In the genomic region with DNA sequence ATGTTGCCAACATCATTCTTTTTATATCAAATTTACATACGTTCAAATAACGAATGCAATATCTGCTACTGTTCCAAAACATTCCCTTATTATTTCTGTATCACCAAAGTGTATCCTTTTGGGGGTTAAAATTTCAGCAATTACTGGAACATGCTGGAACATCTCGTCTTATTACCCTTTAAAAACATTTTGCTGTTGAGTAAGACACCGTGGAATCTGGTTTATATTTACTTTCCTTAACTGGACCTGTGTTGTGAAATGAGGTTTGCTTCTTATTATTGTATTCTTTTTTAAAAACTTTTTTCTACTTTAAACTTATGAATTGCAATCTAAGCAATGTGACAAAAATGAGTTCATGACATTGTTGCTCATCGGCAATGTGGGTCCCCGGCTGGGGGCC, we compare ENCODE assay signal across 31 cellular contexts.
"Had no signal": no experiment of that assay in that cellular context is flagged by ENCODE, and none has a peak within 500 bp of the region (broad histone marks: within the 10 kb centered on the region; RNA-seq: fewer than 3 reads in every experiment).

No MANE protein-coding gene starts in this region.

- H3K9me3 Mint-ChIP-seq: activated CD4-positive, alpha-beta memory T cell treated with anti-CD3 and anti-CD28 coated beads for 36 hours; activated naive CD4-positive, alpha-beta T cell treated with anti-CD3 and anti-CD28 coated beads, Interleukin-2, amount 50 U/mL, for 24 hours; activated naive CD8-positive, alpha-beta T cell treated with anti-CD3 and anti-CD28 coated beads, Interleukin-2, amount 50 U/mL, for 24 hours; activated T-helper 17 cell treated with anti-CD3 and anti-CD28 coated beads, Interleukin-2, amount 50 U/mL, for 72 hours; dendritic cell treated with granulocyte-macrophage colony-stimulating factor and Interleukin-4, amounts not matched to agents 40 ng/mL and 50 ng/mL, for 4 days; natural killer cell; neural progenitor cell; type B pancreatic cell had no signal

- H3K9me3 ChIP-seq: body of pancreas, esophagus muscularis mucosa, heart left ventricle, psoas muscle, right atrium auricular region, uterus had no signal

- ATAC-seq: activated naive CD8-positive, alpha-beta T cell treated with anti-CD3 and anti-CD28 coated beads, Interleukin-2, amount 50 U/mL, for 24 hours; activated T-helper 17 cell treated with anti-CD3 and anti-CD28 coated beads, Interleukin-2, amount 50 U/mL, for 72 hours; body of pancreas; heart left ventricle; natural killer cell had no signal

- H3K27ac Mint-ChIP-seq: activated CD4-positive, alpha-beta memory T cell treated with anti-CD3 and anti-CD28 coated beads for 36 hours; activated naive CD4-positive, alpha-beta T cell treated with anti-CD3 and anti-CD28 coated beads, Interleukin-2, amount 50 U/mL, for 24 hours; activated naive CD8-positive, alpha-beta T cell treated with anti-CD3 and anti-CD28 coated beads, Interleukin-2, amount 50 U/mL, for 24 hours; activated T-helper 17 cell treated with anti-CD3 and anti-CD28 coated beads, Interleukin-2, amount 50 U/mL, for 72 hours; dendritic cell treated with granulocyte-macrophage colony-stimulating factor and Interleukin-4, amounts not matched to agents 40 ng/mL and 50 ng/mL, for 4 days; endodermal cell; immature natural killer cell; memory B cell; natural killer cell; neural progenitor cell; stimulated activated naive CD8-positive, alpha-beta T cell treated with anti-CD3 and anti-CD28 coated beads, Interleukin-15, Interleukin-2, amounts not matched to agents 100 ng/mL and 50 ng/mL, for 24 hours; type B pancreatic cell had no signal

- H3K27me3 ChIP-seq: body of pancreas, esophagus muscularis mucosa, heart left ventricle, neural progenitor cell, right atrium auricular region, uterus had no signal

- H3K4me3 ChIP-seq: body of pancreas, esophagus muscularis mucosa, heart left ventricle, neural progenitor cell, psoas muscle, right atrium auricular region, skin epidermis, uterus had no signal

- H3K27ac ChIP-seq: body of pancreas, heart left ventricle, neural progenitor cell, parathyroid adenoma, psoas muscle, right atrium auricular region, skin epidermis, VCaP had no signal

- DNase-seq: activated CD4-positive, alpha-beta memory T cell treated with anti-CD3 and anti-CD28 coated beads for 36 hours; activated CD4-positive, alpha-beta T cell treated with anti-CD3 and anti-CD28 coated beads for 4 hours; activated CD8-positive, alpha-beta memory T cell treated with anti-CD3 and anti-CD28 coated beads, Interleukin-2, amount 50 U/mL, for 4 hours; activated naive CD8-positive, alpha-beta T cell treated with anti-CD3 and anti-CD28 coated beads, Interleukin-2, amount 50 U/mL, for 24 hours; activated T-cell treated with anti-CD3 and anti-CD28 coated beads, Interleukin-2, amount 50 U/mL, for 1 hour; anterior cingulate cortex; body of pancreas; endodermal cell; foreskin fibroblast; heart left ventricle; hypothalamus; immature natural killer cell; natural killer cell; occipital lobe; psoas muscle; stimulated activated CD4-positive, alpha-beta T cell treated with anti-CD3 and anti-CD28 coated beads, Interleukin-12 subunit alpha, Interleukin-12 subunit beta, amount 100 ng/mL, for 4 hours; stimulated activated CD4-positive, alpha-beta T cell treated with anti-CD3 and anti-CD28 coated beads, Interleukin-4, amount 100 ng/mL, for 1 hour; uterus had no signal

- H3K79me2 ChIP-seq: parathyroid adenoma had no signal

- FAIRE-seq: TTC549 had no signal

- H3K4me1 ChIP-seq: body of pancreas, heart left ventricle, parathyroid adenoma, psoas muscle, right atrium auricular region, uterus had no signal

- H3K9ac ChIP-seq: neural progenitor cell, parathyroid adenoma had no signal

- H3K4me2 ChIP-seq: neural progenitor cell had no signal

- H2AFZ ChIP-seq: neural progenitor cell, parathyroid adenoma had no signal

- H3K27me3 Mint-ChIP-seq: activated CD4-positive, alpha-beta memory T cell treated with anti-CD3 and anti-CD28 coated beads for 36 hours; activated naive CD4-positive, alpha-beta T cell treated with anti-CD3 and anti-CD28 coated beads, Interleukin-2, amount 50 U/mL, for 24 hours; dendritic cell treated with granulocyte-macrophage colony-stimulating factor and Interleukin-4, amounts not matched to agents 40 ng/mL and 50 ng/mL, for 4 days; memory B cell; stimulated activated naive CD8-positive, alpha-beta T cell treated with anti-CD3 and anti-CD28 coated beads, Interleukin-15, Interleukin-2, amounts not matched to agents 100 ng/mL and 50 ng/mL, for 24 hours had no signal

- H3K36me3 ChIP-seq: esophagus muscularis mucosa, heart left ventricle, neural progenitor cell, right atrium auricular region, uterus had no signal

- H3K4me1 Mint-ChIP-seq: activated naive CD4-positive, alpha-beta T cell treated with anti-CD3 and anti-CD28 coated beads, Interleukin-2, amount 50 U/mL, for 24 hours; activated naive CD8-positive, alpha-beta T cell treated with anti-CD3 and anti-CD28 coated beads, Interleukin-2, amount 50 U/mL, for 24 hours; activated T-helper 17 cell treated with anti-CD3 and anti-CD28 coated beads, Interleukin-2, amount 50 U/mL, for 72 hours; immature natural killer cell; memory B cell; natural killer cell had no signal

- H3K36me3 Mint-ChIP-seq: activated CD4-positive, alpha-beta memory T cell treated with anti-CD3 and anti-CD28 coated beads for 36 hours; memory B cell; natural killer cell; neural progenitor cell; type B pancreatic cell had no signal

- H3K4me3 Mint-ChIP-seq: activated CD4-positive, alpha-beta memory T cell treated with anti-CD3 and anti-CD28 coated beads for 36 hours; activated naive CD4-positive, alpha-beta T cell treated with anti-CD3 and anti-CD28 coated beads, Interleukin-2, amount 50 U/mL, for 24 hours; activated naive CD8-positive, alpha-beta T cell treated with anti-CD3 and anti-CD28 coated beads, Interleukin-2, amount 50 U/mL, for 24 hours; activated T-helper 17 cell treated with anti-CD3 and anti-CD28 coated beads, Interleukin-2, amount 50 U/mL, for 72 hours; dendritic cell treated with granulocyte-macrophage colony-stimulating factor and Interleukin-4, amounts not matched to agents 40 ng/mL and 50 ng/mL, for 4 days; endodermal cell; immature natural killer cell; memory B cell; natural killer cell; neural progenitor cell; stimulated activated naive CD8-positive, alpha-beta T cell treated with anti-CD3 and anti-CD28 coated beads, Interleukin-15, Interleukin-2, amounts not matched to agents 100 ng/mL and 50 ng/mL, for 24 hours; type B pancreatic cell had no signal
